ENCODE assay signal across 23 cellular contexts in genomic region chr1:218207194-218207593, GRCh38.
DNase-seq lines count a peak whose midpoint lies in the region; ATAC-seq and FAIRE-seq lines count a peak whose summit lies in the region.
"Had no signal": no experiment of that assay in that cellular context is flagged by ENCODE, and none has a peak within 500 bp of the region (broad histone marks: within the 10 kb centered on the region; RNA-seq: fewer than 3 reads in every experiment).

No MANE protein-coding gene starts in this region.

- FAIRE-seq in HTR-8/SVneo (lab: Jason Lieb, UNC) (no peak), urothelium cell line (lab: Jason Lieb, UNC) (peak; percentile 5)
- FAIRE-seq: A204.1, GM19239 had no signal

- peak; percentile 49 for DNase-seq in EH (ENCODE audit: low read depth)
- peak; percentile 25 for DNase-seq in HTR-8/SVneo (ENCODE audit: insufficient read length, low spot score)
- DNase-seq in amniotic epithelial cell (ENCODE audit: low read depth) = peak; percentile 28
- no peak for DNase-seq in urothelium cell line (ENCODE audit: low spot score)
- DNase-seq in epidermal melanocyte (ENCODE audit: insufficient read length, low spot score) = no peak
- no peak for DNase-seq in NCI-H187 treated with DMSO at 0.1 percent for 48 hours (lab: John Stamatoyannopoulos, UW)
- DNase-seq: CD4-positive, alpha-beta T cell; DMS53; GDM1; H7; NCI-H1048; NCI-H1417 treated with DMSO at 0.1 percent for 48 hours; NCI-H1694 treated with DMSO at 0.1 percent for 48 hours; NCI-H2171 treated with DMSO at 0.1 percent for 48 hours; NCI-H524; NCI-H774; PC-9; SJCRH30; T-helper 1 cell had no signal

- no peak for ATAC-seq in HG03432 (IDR thresholded peaks at IDR 0.05; ENCODE audit: unreplicated experiment)
- ATAC-seq: Right ventricle myocardium inferior had no signal

Comparison
In these comparisons a context has a peak if more than half of its experiments do, and no peak if none do; other contexts are left out.
1. DNase-seq: peak in EH (single experiment), HTR-8/SVneo (single experiment) and amniotic epithelial cell (single experiment); none in urothelium cell line (single experiment), epidermal melanocyte (single experiment) and NCI-H187 treated with DMSO at 0.1 percent for 48 hours (single experiment).